21 cellular contexts compared by ENCODE assay signal in genomic region chr9:98572054-98572627, GRCh38.
DNase-seq lines count a peak whose midpoint lies in the region; ATAC-seq, FAIRE-seq and TF ChIP-seq lines count a peak whose summit lies in the region.
"Had no signal": no experiment of that assay in that cellular context is flagged by ENCODE, and none has a peak within 500 bp of the region (broad histone marks: within the 10 kb centered on the region; RNA-seq: fewer than 3 reads in every experiment).

No MANE protein-coding gene starts in this region.

- H3K27me3 ChIP-seq in GM23248 (replicated peaks; ENCODE audit: insufficient read depth) = no peaks in the 10 kb centered on the region
- H3K27me3 ChIP-seq in bronchial epithelial cell (ENCODE audit: control insufficient read depth, insufficient read depth, low read length) = no peaks in the 10 kb centered on the region
- H3K27me3 ChIP-seq in osteoblast (ENCODE audit: insufficient read depth, low read length) = peaks cover 12% of the 10 kb centered on the region
- H3K27me3 ChIP-seq in HepG2 (ENCODE audit: control insufficient read depth in 1 of 2, insufficient read depth in 2 of 2, low read length in 2 of 2) = peaks cover 1 to 5% of the 10 kb centered on the region in 2 experiments; a peak in 1 of 5 replicates

- H3K36me3 ChIP-seq in GM23248 (ENCODE audit: low read depth) = no peaks in the 10 kb centered on the region
- H3K36me3 ChIP-seq in bronchial epithelial cell (ENCODE audit: control insufficient read depth, insufficient read depth, low read length) = no peaks in the 10 kb centered on the region
- H3K36me3 ChIP-seq in osteoblast (ENCODE audit: insufficient read depth, low read length) = no peaks in the 10 kb centered on the region
- no peaks in the 10 kb centered on the region for H3K36me3 ChIP-seq in HepG2 (replicated peaks in 1 of 2; ENCODE audit: control insufficient read depth in 1 of 2, insufficient read depth in 2 of 2, low read length in 2 of 2)
- H3K36me3 ChIP-seq: SJCRH30 had no signal

- no peak for TF ChIP-seq POLR2A in HepG2 (IDR thresholded peaks at IDR 0.05; ENCODE audit: insufficient read depth in 1 of 2, low read depth in 2 of 2, low read length in 2 of 2)

- DNase-seq in GM23248 (peak; percentile 25), bronchial epithelial cell (ENCODE audit: low read depth) (peak; percentile 4), fibroblast of the aortic adventitia (ENCODE audit: low read depth) (peak; percentile 16), osteoblast (ENCODE audit: insufficient read length, low spot score, missing footprints) (peak; percentile 87), NOMO-1 treated with DMSO at 0.1 percent for 48 hours (lab: John Stamatoyannopoulos, UW; ENCODE audit: unreplicated experiment) (no peak), HepG2 (ENCODE audit: low spot score) (no peak)
- DNase-seq: AML-193, Caco-2, DMS153, EL, KBM-7, MV-4-11, NCI-H1417, NCI-H187 treated with DMSO at 0.1 percent for 48 hours, NCI-H2171, NCI-H774, PC-9, SJCRH30 had no signal

- in situ Hi-C loops in GM23248 (cut with MboI) (no loop called here), HepG2 (cut with HindIII; ENCODE audit: extremely low pct_ligation_motif_present, low pct_unique_long_range_greater_than_20kb) (no loop called here)

- CTCF ChIA-PET in HepG2 (lab: Yijun Ruan, JAX; ENCODE audit: low intra/inter-chr PET ratio, low total read pairs) = no interaction called here

- POLR2A ChIA-PET in HepG2 (lab: Yijun Ruan, JAX) = no interaction called here

- H3K9ac ChIP-seq in GM23248 = no peak overlapping the region
- no peak overlapping the region for H3K9ac ChIP-seq in HepG2 (ENCODE audit: insufficient read depth, low read depth, low read length)

- H3K4me3 ChIP-seq in GM23248 = no peak overlapping the region
- H3K4me3 ChIP-seq in bronchial epithelial cell (ENCODE audit: low read depth, low read length) = no peak overlapping the region
- no peak overlapping the region for H3K4me3 ChIP-seq in fibroblast of the aortic adventitia (ENCODE audit: low read depth, low read length)
- no peak overlapping the region for H3K4me3 ChIP-seq in osteoblast (ENCODE audit: insufficient read depth, low read length)
- H3K4me3 ChIP-seq in HepG2 (replicated peaks in 1 of 3; ENCODE audit: insufficient read depth in 1 of 3, low read depth in 2 of 3, low read length in 3 of 3) = no peak overlapping the region
- H3K4me3 ChIP-seq: A549, PC-9, SJCRH30 had no signal

- TF ChIP-seq CTCF in bronchial epithelial cell (IDR thresholded peaks at IDR 0.05; ENCODE audit: insufficient read depth, low read length, severe bottlenecking) = no peak
- TF ChIP-seq CTCF in fibroblast of the aortic adventitia (IDR thresholded peaks at IDR 0.05; ENCODE audit: insufficient read depth, low read length) = no peak
- no peak for TF ChIP-seq CTCF in osteoblast (IDR thresholded peaks at IDR 0.05; ENCODE audit: extremely low read depth, low read depth, low read length)
- TF ChIP-seq CTCF in HepG2 (CRISPR knock-in tag; IDR thresholded peaks at IDR 0.05) = no peak

- TF ChIP-seq RAD21 in HepG2 (CRISPR knock-in tag; IDR thresholded peaks at IDR 0.05) = no peak

- H3K9me3 ChIP-seq in GM23248 (ENCODE audit: low read depth) = no peaks in the 10 kb centered on the region
- H3K9me3 ChIP-seq in osteoblast (ENCODE audit: low read depth, low read length) = no peaks in the 10 kb centered on the region
- no peaks in the 10 kb centered on the region for H3K9me3 ChIP-seq in HepG2 (ENCODE audit: low read length)
- H3K9me3 ChIP-seq: A549, Caco-2, SJCRH30 had no signal

- intact Hi-C loops in HepG2 (cut with micrococcal nuclease; ENCODE audit: unreplicated experiment) = no loop called here

- H4K20me1 ChIP-seq in GM23248 (ENCODE audit: insufficient read depth) (no peaks in the 10 kb centered on the region), osteoblast (ENCODE audit: insufficient read depth, low read length) (no peaks in the 10 kb centered on the region), HepG2 (ENCODE audit: insufficient read depth, low read length) (no peaks in the 10 kb centered on the region)

- ATAC-seq in GM21367 (IDR thresholded peaks at IDR 0.05; ENCODE audit: unreplicated experiment) = no peak
- ATAC-seq in HepG2 = no peak
- no peak for ATAC-seq in HG03196 (IDR thresholded peaks at IDR 0.05; ENCODE audit: unreplicated experiment)
- ATAC-seq: A549 had no signal

- BruUV-seq in HepG2 (replicated peaks; lab: Mats Ljungman, UMichigan) = no TSS peak

- no peaks in the 10 kb centered on the region for H3K9me2 ChIP-seq in GM23248 (ENCODE audit: insufficient read depth)

- FAIRE-seq in bronchial epithelial cell (lab: Jason Lieb, UNC) (no peak), HepG2 (lab: Jason Lieb, UNC) (no peak)
- FAIRE-seq: A549 had no signal

- H3K4me2 ChIP-seq in GM23248 (ENCODE audit: unreplicated experiment) = no peak overlapping the region
- no peak overlapping the region for H3K4me2 ChIP-seq in osteoblast (ENCODE audit: insufficient read depth, low read length)
- no peak overlapping the region for H3K4me2 ChIP-seq in HepG2 (ENCODE audit: low read depth, low read length)
- H3K4me2 ChIP-seq: A549, PC-9 had no signal

- H3K4me1 ChIP-seq in GM23248 (ENCODE audit: insufficient read depth) (peaks cover 7% of the 10 kb centered on the region; the same call in 1 of the 2 replicates), osteoblast (ENCODE audit: insufficient read depth, low read length) (peaks cover 4% of the 10 kb centered on the region), HepG2 (ENCODE audit: insufficient read depth, low read length) (no peaks in the 10 kb centered on the region)
- H3K4me1 ChIP-seq: Caco-2, SJCRH30 had no signal

- H3K79me2 ChIP-seq in GM23248 (ENCODE audit: insufficient read depth) = no peaks in the 10 kb centered on the region; the same call in 1 of the 2 replicates
- no peaks in the 10 kb centered on the region for H3K79me2 ChIP-seq in osteoblast (ENCODE audit: insufficient read depth, low read length)
- H3K79me2 ChIP-seq in HepG2 (ENCODE audit: insufficient read depth, low read length) = no peaks in the 10 kb centered on the region

- WGBS in GM23248 (ENCODE audit: low coverage in 1 of 2, low lambda C conversion rate in 2 of 2, missing lambda C conversion rate in 2 of 2), 2 experiments = 51% methylated on average over 4 of the region's 4 CpGs
- 60% methylated on average over 4 of the region's 4 CpGs for WGBS in HepG2 (ENCODE audit: low lambda C conversion rate)

- H3K27ac ChIP-seq in GM23248 = no peak overlapping the region
- H3K27ac ChIP-seq in osteoblast (ENCODE audit: low read depth, low read length) = no peak overlapping the region
- no peak overlapping the region for H3K27ac ChIP-seq in HepG2 (ENCODE audit: extremely low read length, insufficient read depth, low read length)
- H3K27ac ChIP-seq: A549, PC-9, SJCRH30 had no signal

- H2AFZ ChIP-seq in GM23248 (no peak overlapping the region), osteoblast (ENCODE audit: low read length) (no peak overlapping the region), HepG2 (ENCODE audit: low read length) (no peak overlapping the region)
- H2AFZ ChIP-seq: PC-9 had no signal

- TF ChIP-seq EP300 in HepG2 (IDR thresholded peaks at IDR 0.05; ENCODE audit: low read depth in 2 of 2, low read length in 2 of 2) (no peak), HepG2 (CRISPR knock-in tag; IDR thresholded peaks at IDR 0.05; ENCODE audit: borderline replicate concordance) (no peak)

- H3F3A ChIP-seq in GM23248 (ENCODE audit: insufficient read depth) = no peaks in the 10 kb centered on the region

TF ChIP-seq in HepG2, 621 proteins besides CTCF, POLR2A, EP300 and RAD21:
- no peak for TF ChIP-seq CBX1 (IDR thresholded peaks at IDR 0.05; ENCODE audit: low read depth)
- TF ChIP-seq ZNF703 (CRISPR knock-in tag; IDR thresholded peaks at IDR 0.05; ENCODE audit: borderline replicate concordance) = no peak
- no peak for TF ChIP-seq ZNF10 (CRISPR knock-in tag; IDR thresholded peaks at IDR 0.05; ENCODE audit: borderline replicate concordance, low read depth)
- TF ChIP-seq ZNF574 (CRISPR knock-in tag; IDR thresholded peaks at IDR 0.05) = no peak
- TF ChIP-seq TFDP2 (CRISPR knock-in tag; IDR thresholded peaks at IDR 0.05) = no peak
- TF ChIP-seq SCMH1 (CRISPR knock-in tag; IDR thresholded peaks at IDR 0.05; ENCODE audit: borderline replicate concordance) = no peak

Comparison
In these comparisons a context has a peak if more than half of its experiments do, and no peak if none do; other contexts are left out.
1. DNase-seq: peak in GM23248 (single experiment), bronchial epithelial cell (single experiment), fibroblast of the aortic adventitia (single experiment) and osteoblast (single experiment); none in NOMO-1 treated with DMSO at 0.1 percent for 48 hours (single experiment) and HepG2 (single experiment).